9 cellular contexts compared by ENCODE assay signal in genomic region chr13:95624020-95624419, GRCh38. TPM values are rescaled to one million over a fixed set of nuclear protein-coding genes. Genes with fewer than 3 reads are reported as not detected.
DNase-seq lines count a peak whose midpoint lies in the region; ATAC-seq, FAIRE-seq and TF ChIP-seq lines count a peak whose summit lies in the region.
"Had no signal": no experiment of that assay in that cellular context is flagged by ENCODE, and none has a peak within 500 bp of the region (broad histone marks: within the 10 kb centered on the region; RNA-seq: fewer than 3 reads in every experiment).

No MANE protein-coding gene starts in this region.

- H3K9me3 Mint-ChIP-seq in CD8-positive, alpha-beta T cell = no peaks in the 10 kb centered on the region
- H3K9me3 Mint-ChIP-seq: T-helper 1 cell treated with Interleukin-12 subunit alpha and Interleukin-12 subunit beta and Interleukin-4 antibody, amounts not matched to agents 30 μg/mL and 1 μg/mL, for 36 hours had no signal

- H3K4me1 ChIP-seq in CD8-positive, alpha-beta T cell (ENCODE audit: insufficient read depth, low read length) = no peaks in the 10 kb centered on the region
- no peaks in the 10 kb centered on the region for H3K4me1 ChIP-seq in fibroblast of lung (ENCODE audit: control insufficient read depth, extremely low read depth, insufficient read depth, low read length)
- no peaks in the 10 kb centered on the region for H3K4me1 ChIP-seq in osteoblast (ENCODE audit: insufficient read depth, low read length)

- H3K4me3 Mint-ChIP-seq in CD8-positive, alpha-beta T cell = no peak overlapping the region
- H3K4me3 Mint-ChIP-seq: T-helper 1 cell treated with Interleukin-12 subunit alpha and Interleukin-12 subunit beta and Interleukin-4 antibody, amounts not matched to agents 30 μg/mL and 1 μg/mL, for 36 hours had no signal

- H3K79me2 ChIP-seq in fibroblast of lung (ENCODE audit: control insufficient read depth, insufficient read depth, low read length) (no peaks in the 10 kb centered on the region), osteoblast (ENCODE audit: insufficient read depth, low read length) (peaks cover 11% of the 10 kb centered on the region)

- POLR2A ChIA-PET in CD8-positive, alpha-beta T cell (lab: Charles Lee) = interaction anchor here (0.5 kb wide), 1 partner anchor 343 kb away, joined by 3 read pairs; no protein-coding TSS in a partner anchor

- H3K9ac ChIP-seq in SK-N-MC (ENCODE audit: insufficient read length) = no peak overlapping the region
- H3K9ac ChIP-seq in fibroblast of lung (ENCODE audit: insufficient read depth, low read length) = no peak overlapping the region

- H3K27me3 Mint-ChIP-seq in CD8-positive, alpha-beta T cell (ENCODE audit: low read depth) = peaks cover 14% of the 10 kb centered on the region

- TF ChIP-seq CTCF in CD8-positive, alpha-beta T cell (IDR thresholded peaks at IDR 0.05) = peak; percentile 58
- TF ChIP-seq CTCF in fibroblast of lung (conservative IDR thresholded peaks at IDR 0.05 in 1 of 2, IDR thresholded peaks at IDR 0.05 in 1 of 2; ENCODE audit: low read depth in 1 of 2, low read length in 2 of 2) (peak; percentile 63 to 68), osteoblast (IDR thresholded peaks at IDR 0.05; ENCODE audit: extremely low read depth, low read depth, low read length) (peak; percentile 74)

- intact Hi-C loops in CD8-positive, alpha-beta T cell (cut with DNase I, micrococcal nuclease) = loop anchor here (1.0 to 5.0 kb wide), 4 partner anchors 37 to 1403 kb away; no protein-coding TSS in a partner anchor

- no peak for ATAC-seq in CD8-positive, alpha-beta T cell
- no peak for ATAC-seq in HG03460 (IDR thresholded peaks at IDR 0.05; ENCODE audit: unreplicated experiment)
- no peak for ATAC-seq in GM19455 (IDR thresholded peaks at IDR 0.05; ENCODE audit: unreplicated experiment)

- H3K4me2 ChIP-seq in fibroblast of lung (ENCODE audit: extremely low read depth, insufficient read depth, low read length) (no peak overlapping the region), osteoblast (ENCODE audit: insufficient read depth, low read length) (no peak overlapping the region)

- no peaks in the 10 kb centered on the region for H3K36me3 Mint-ChIP-seq in CD8-positive, alpha-beta T cell

- H3K27ac Mint-ChIP-seq in CD8-positive, alpha-beta T cell = no peak overlapping the region
- H3K27ac Mint-ChIP-seq: T-helper 1 cell treated with Interleukin-12 subunit alpha and Interleukin-12 subunit beta and Interleukin-4 antibody, amounts not matched to agents 30 μg/mL and 1 μg/mL, for 36 hours had no signal

- FAIRE-seq in GM18507 (lab: Jason Lieb, UNC) = peak; percentile 80

- no peaks in the 10 kb centered on the region for H3K36me3 ChIP-seq in CD8-positive, alpha-beta T cell (ENCODE audit: insufficient read depth, low read length)
- H3K36me3 ChIP-seq in SK-N-MC (ENCODE audit: insufficient read depth, low read length) (no peaks in the 10 kb centered on the region), fibroblast of lung (ENCODE audit: control insufficient read depth, insufficient read depth, low read length) (peaks cover 7% of the 10 kb centered on the region), osteoblast (ENCODE audit: insufficient read depth, low read length) (peaks cover 60% of the 10 kb centered on the region)

- no peak overlapping the region for H3K27ac ChIP-seq in CD8-positive, alpha-beta T cell (ENCODE audit: low read depth, low read length)
- no peak overlapping the region for H3K27ac ChIP-seq in SK-N-MC
- no peak overlapping the region for H3K27ac ChIP-seq in fibroblast of lung (ENCODE audit: insufficient read depth, low read length)
- no peak overlapping the region for H3K27ac ChIP-seq in osteoblast (ENCODE audit: low read depth, low read length)

- no peaks in the 10 kb centered on the region for H3K9me3 ChIP-seq in CD8-positive, alpha-beta T cell (ENCODE audit: low read length)
- H3K9me3 ChIP-seq in SK-N-MC (ENCODE audit: low read depth, low read length) = no peaks in the 10 kb centered on the region
- H3K9me3 ChIP-seq in fibroblast of lung (ENCODE audit: control insufficient read depth, insufficient read depth, low read depth, low read length) = no peaks in the 10 kb centered on the region
- no peaks in the 10 kb centered on the region for H3K9me3 ChIP-seq in osteoblast (ENCODE audit: low read depth, low read length)

- peak in 1 of 7 experiments; percentile 13 for DNase-seq in CD8-positive, alpha-beta T cell
- DNase-seq in GM18507 (ENCODE audit: extremely low spot score, insufficient read length, low read depth) (no peak), HK-2 (ENCODE audit: unreplicated experiment) (peak; percentile 10), SK-N-MC (ENCODE audit: low read depth, low spot score) (peak; percentile 3), fibroblast of lung (ENCODE audit: low read depth in 2 of 2) (peak; percentile 52 to 72), osteoblast (ENCODE audit: insufficient read length, low spot score, missing footprints) (no peak)

- no peaks in the 10 kb centered on the region for H3K4me1 Mint-ChIP-seq in CD8-positive, alpha-beta T cell (ENCODE audit: low read depth)

- CTCF ChIA-PET in CD8-positive, alpha-beta T cell (lab: Charles Lee) = interaction anchor here (0.6 to 8.3 kb wide), 11 partner anchors 9 to 357 kb away, joined by 3 to 150 read pairs (median 4); no protein-coding TSS in a partner anchor

- H2AFZ ChIP-seq in fibroblast of lung (ENCODE audit: low read length) = no peak overlapping the region
- no peak overlapping the region for H2AFZ ChIP-seq in osteoblast (ENCODE audit: low read length)

- no peaks in the 10 kb centered on the region for H3K27me3 ChIP-seq in CD8-positive, alpha-beta T cell (ENCODE audit: insufficient read depth, low read length)
- H3K27me3 ChIP-seq in fibroblast of lung (ENCODE audit: control insufficient read depth, insufficient read depth, low read length) (no peaks in the 10 kb centered on the region), osteoblast (ENCODE audit: insufficient read depth, low read length) (no peaks in the 10 kb centered on the region)

- H4K20me1 ChIP-seq in fibroblast of lung (ENCODE audit: control insufficient read depth, extremely low read depth, insufficient read depth, low read length) (no peaks in the 10 kb centered on the region), osteoblast (ENCODE audit: insufficient read depth, low read length) (peaks cover 9% of the 10 kb centered on the region)

- no peak overlapping the region for H3K4me3 ChIP-seq in CD8-positive, alpha-beta T cell (ENCODE audit: low read depth, low read length)
- H3K4me3 ChIP-seq in SK-N-MC (no peak overlapping the region), fibroblast of lung (replicated peaks in 1 of 4; ENCODE audit: control extremely low read depth in 1 of 4, insufficient read depth in 1 of 4, low read depth in 3 of 4, low read length in 4 of 4) (no peak overlapping the region), osteoblast (ENCODE audit: insufficient read depth, low read length) (no peak overlapping the region)

RNA-seq across cellular contexts. Expression of gene DZIP1, which starts 20.5 kb away (rescaled TPM):
- total RNA-seq in CD8-positive, alpha-beta T cell = not detected
- total RNA-seq in fibroblast of lung (29.5 and 37.3 TPM in 2 replicates), osteoblast (33.9 and 34.0 TPM in 2 replicates)
- polyA plus RNA-seq in fibroblast of lung = 18.1 and 24.0 TPM in 2 replicates
- 24.9 and 32.9 TPM in 2 replicates for polyA plus RNA-seq in fibroblast of lung (2012)
- polyA minus RNA-seq in fibroblast of lung (ENCODE audit: low replicate concordance) = 3.6 and 8.3 TPM in 2 replicates

RNA-seq across cellular contexts. Expression of gene DNAJC3, which starts 52.9 kb away (rescaled TPM):
- total RNA-seq in CD8-positive, alpha-beta T cell = 10 to 100 TPM; 26.2 to 28.5 TPM
- 55.5 and 56.2 TPM in 2 replicates for total RNA-seq in fibroblast of lung
- 29.5 and 37.6 TPM in 2 replicates for polyA plus RNA-seq in fibroblast of lung
- 23.8 and 29.1 TPM in 2 replicates for polyA plus RNA-seq in fibroblast of lung (2012)
- polyA minus RNA-seq in fibroblast of lung (ENCODE audit: low replicate concordance) = 11.7 and 11.9 TPM in 2 replicates
- total RNA-seq in osteoblast = 58.6 and 66.6 TPM in 2 replicates

Comparison
In these comparisons a context has a peak if more than half of its experiments do, and no peak if none do; other contexts are left out.
1. DNase-seq: peak in HK-2 (single experiment), SK-N-MC (single experiment) and fibroblast of lung (2 of 2); none in GM18507 (single experiment) and osteoblast (single experiment).
2. RNA of gene DZIP1, which starts 20.5 kb away (total RNA-seq): 29.5 to 37.3 TPM in fibroblast of lung and 33.9 to 34.0 TPM in osteoblast; not detected in CD8-positive, alpha-beta T cell; every median in the first group is over 10 times any median in the second.
3. Peak in every context shown above with its lines, with median percentiles within 50 percentile points of each other: CTCF ChIP-seq.